Comparison of ENCODE assay signal across 27 cellular contexts in the genomic region with DNA sequence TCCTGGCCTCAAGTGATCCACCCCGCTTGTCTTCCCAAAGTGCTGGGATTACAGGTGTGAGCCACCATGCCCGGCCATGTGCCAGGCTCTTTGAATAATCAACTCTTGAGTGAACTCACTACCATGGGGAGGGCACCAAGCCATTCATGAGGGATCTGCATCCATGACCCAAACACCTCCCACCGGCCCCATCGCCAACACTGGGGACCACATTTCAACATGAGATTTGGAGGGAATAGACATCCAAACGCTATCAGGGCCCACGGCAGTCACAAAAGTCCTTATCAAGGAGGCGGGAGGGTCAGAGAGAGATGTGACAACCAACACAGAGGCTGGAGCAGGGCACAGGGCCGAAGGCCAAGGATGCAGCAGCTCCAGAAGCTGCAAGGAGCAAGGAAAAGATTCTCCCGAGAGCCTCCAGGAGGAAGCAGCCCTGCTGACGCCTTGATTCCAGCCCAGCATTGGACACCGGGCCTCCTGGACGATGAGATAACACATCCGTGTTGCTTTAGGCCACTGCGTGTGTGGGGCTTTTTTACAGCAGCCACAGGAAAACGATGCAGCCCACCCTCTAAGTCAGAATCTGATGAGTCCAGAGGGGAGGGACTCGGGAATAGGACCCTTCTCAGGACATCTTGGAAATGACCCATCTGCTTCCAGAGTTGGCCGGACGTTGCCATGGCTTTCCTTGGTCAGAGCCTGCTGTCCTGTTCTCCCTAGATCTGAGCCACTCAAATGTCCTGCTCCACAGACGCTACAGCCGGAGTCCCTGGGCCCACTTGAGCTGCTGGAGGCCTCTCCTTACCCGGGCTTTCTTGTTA.
"Had no signal": no experiment of that assay in that cellular context is flagged by ENCODE, and none has a peak within 500 bp of the region (broad histone marks: within the 10 kb centered on the region; RNA-seq: fewer than 3 reads in every experiment).

No MANE protein-coding gene starts in this region.

- H3K27ac Mint-ChIP-seq: dendritic cell treated with granulocyte-macrophage colony-stimulating factor and Interleukin-4, amounts not matched to agents 40 ng/mL and 50 ng/mL, for 4 days; endodermal cell; natural killer cell treated with Interleukin-12 subunit alpha and Interleukin-12 subunit beta and Interleukin-15 and Interleukin-18, amount 100 ng/mL, for 72 hours; stimulated activated naive CD8-positive, alpha-beta T cell treated with anti-CD3 and anti-CD28 coated beads, Interleukin-15, Interleukin-2, amounts not matched to agents 100 ng/mL and 50 ng/mL, for 24 hours had no signal

- H3K27me3 ChIP-seq: colonic mucosa, gastrocnemius medialis, left lung, right atrium auricular region, tibial nerve, upper lobe of left lung had no signal

- H3K9me3 ChIP-seq: colonic mucosa, gastrocnemius medialis, right atrium auricular region had no signal

- H3K4me1 Mint-ChIP-seq: central memory CD8-positive, alpha-beta T cell; endodermal cell had no signal

- DNase-seq: colonic mucosa; effector CD8-positive, alpha-beta T cell; endodermal cell; foreskin fibroblast; gastrocnemius medialis; hypothalamus; left lung; lower lobe of right lung; small intestine; stimulated activated CD4-positive, alpha-beta T cell treated with anti-CD3 and anti-CD28 coated beads, Interleukin-15, amount 100 ng/mL, for 24 hours; stimulated activated CD4-positive, alpha-beta T cell treated with anti-CD3 and anti-CD28 coated beads, Interleukin-2, amount 100 ng/mL, for 48 hours; stimulated activated naive B cell treated with anti-CD40 and anti-IgM and Interleukin-4, amounts not matched to agents 10 μg/mL and 1 μg/mL and 100 μg/mL, for 72 hours; upper lobe of left lung had no signal

- H3K36me3 ChIP-seq: colonic mucosa, gastrocnemius medialis, left lung, lower lobe of right lung, prostate gland, right atrium auricular region, thoracic aorta, upper lobe of left lung had no signal

- H3K79me2 ChIP-seq: parathyroid adenoma had no signal

- H3K4me1 ChIP-seq: colonic mucosa, left lung, parathyroid adenoma, prostate gland had no signal

- H2AFZ ChIP-seq: parathyroid adenoma had no signal

- H3K4me3 ChIP-seq: colonic mucosa, gastrocnemius medialis, left lung, lower lobe of right lung, prostate gland, right atrium auricular region, thoracic aorta, tibial nerve, upper lobe of left lung had no signal

- H3K27me3 Mint-ChIP-seq: central memory CD8-positive, alpha-beta T cell; natural killer cell treated with Interleukin-12 subunit alpha and Interleukin-12 subunit beta and Interleukin-15 and Interleukin-18, amount 100 ng/mL, for 72 hours; stimulated activated naive B cell treated with anti-CD40 and anti-IgM and Interleukin-4, amounts not matched to agents 10 μg/mL and 1 μg/mL and 100 μg/mL, for 72 hours had no signal

- H3K36me3 Mint-ChIP-seq: natural killer cell treated with Interleukin-12 subunit alpha and Interleukin-12 subunit beta and Interleukin-15 and Interleukin-18, amount 100 ng/mL, for 72 hours had no signal

- H3K27ac ChIP-seq: colonic mucosa, epithelial cell of prostate, gastrocnemius medialis, left lung, lower lobe of right lung, parathyroid adenoma, prostate gland, right atrium auricular region, thoracic aorta, tibial nerve, upper lobe of left lung had no signal

- H3K9ac ChIP-seq: parathyroid adenoma had no signal

- H3K9me3 Mint-ChIP-seq: central memory CD8-positive, alpha-beta T cell; natural killer cell treated with Interleukin-12 subunit alpha and Interleukin-12 subunit beta and Interleukin-15 and Interleukin-18, amount 100 ng/mL, for 72 hours; neural crest cell; stimulated activated naive CD8-positive, alpha-beta T cell treated with anti-CD3 and anti-CD28 coated beads, Interleukin-15, Interleukin-2, amounts not matched to agents 100 ng/mL and 50 ng/mL, for 24 hours had no signal

- H3K4me3 Mint-ChIP-seq: central memory CD8-positive, alpha-beta T cell; dendritic cell treated with granulocyte-macrophage colony-stimulating factor and Interleukin-4, amounts not matched to agents 40 ng/mL and 50 ng/mL, for 4 days; endodermal cell; natural killer cell treated with Interleukin-12 subunit alpha and Interleukin-12 subunit beta and Interleukin-15 and Interleukin-18, amount 100 ng/mL, for 72 hours; neural crest cell; stimulated activated naive B cell treated with anti-CD40 and anti-IgM and Interleukin-4, amounts not matched to agents 10 μg/mL and 1 μg/mL and 100 μg/mL, for 72 hours; stimulated activated naive CD8-positive, alpha-beta T cell treated with anti-CD3 and anti-CD28 coated beads, Interleukin-15, Interleukin-2, amounts not matched to agents 100 ng/mL and 50 ng/mL, for 24 hours had no signal

- FAIRE-seq: keratinocyte, small intestine, urothelium cell line had no signal

- ATAC-seq: esophagus mucosa; gastrocnemius medialis; left lung; lower lobe of right lung; natural killer cell treated with Interleukin-12 subunit alpha and Interleukin-12 subunit beta and Interleukin-15 and Interleukin-18, amount 100 ng/mL, for 72 hours had no signal
